ENCODE assay signal across 1 cellular context in the genomic region with DNA sequence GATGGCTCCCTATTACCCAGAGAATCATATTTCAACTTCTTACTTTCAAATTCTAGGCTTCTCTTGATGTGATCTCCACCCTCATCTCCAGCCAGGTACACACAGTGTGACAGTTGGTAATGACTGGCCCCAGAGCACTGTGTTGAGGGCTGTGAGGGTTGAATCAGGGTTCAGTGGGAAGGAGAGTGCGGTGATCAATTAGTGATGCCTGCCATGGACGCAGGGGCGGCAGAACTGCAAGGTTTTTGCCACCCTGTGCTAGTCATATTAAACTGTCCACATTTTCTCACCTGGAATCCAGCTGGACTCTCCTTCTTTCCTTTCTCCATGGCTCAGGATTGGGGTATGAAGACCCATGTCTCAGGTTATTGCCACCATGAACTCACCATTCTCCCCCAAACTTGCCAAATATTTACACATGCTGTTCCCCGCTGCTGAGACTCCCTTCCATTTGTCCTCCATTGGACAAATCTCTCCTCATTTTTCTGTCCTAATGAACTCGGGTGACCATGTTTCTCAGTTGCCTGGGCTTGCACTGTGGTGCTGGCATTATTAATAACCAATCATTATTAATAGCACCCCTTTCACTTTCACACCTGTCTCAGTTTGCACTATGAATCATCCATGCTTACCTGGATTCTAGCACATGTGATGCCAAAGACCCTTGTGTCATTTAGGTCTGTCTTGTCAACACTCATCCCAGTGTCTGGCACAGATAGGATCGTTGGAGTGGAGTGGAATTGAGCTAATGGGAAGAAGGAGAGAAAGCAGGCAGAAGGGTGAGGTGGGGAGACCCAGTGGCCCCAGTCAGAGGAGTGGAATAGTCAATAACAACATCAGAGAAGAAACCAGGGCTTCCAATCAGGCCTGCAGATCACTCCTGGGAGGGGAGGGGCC.
TF ChIP-seq lines count a peak whose summit lies in the region.

No MANE protein-coding gene starts in this region.

TF ChIP-seq in IMR-90, 13 proteins besides CTCF, POLR2A, EP300 and RAD21 (continued from another document):
- TF ChIP-seq FOS (IDR thresholded peaks at IDR 0.05; ENCODE audit: low read depth, low read length) (no peak), RCOR1 (IDR thresholded peaks at IDR 0.05; ENCODE audit: insufficient replicate concordance, low read length) (no peak), BHLHE40 (IDR thresholded peaks at IDR 0.05; ENCODE audit: low read depth, low read length) (no peak), NFE2L2 (IDR thresholded peaks at IDR 0.05; ENCODE audit: low read depth, low read length) (no peak)
- TF ChIP-seq, protein P1, sequence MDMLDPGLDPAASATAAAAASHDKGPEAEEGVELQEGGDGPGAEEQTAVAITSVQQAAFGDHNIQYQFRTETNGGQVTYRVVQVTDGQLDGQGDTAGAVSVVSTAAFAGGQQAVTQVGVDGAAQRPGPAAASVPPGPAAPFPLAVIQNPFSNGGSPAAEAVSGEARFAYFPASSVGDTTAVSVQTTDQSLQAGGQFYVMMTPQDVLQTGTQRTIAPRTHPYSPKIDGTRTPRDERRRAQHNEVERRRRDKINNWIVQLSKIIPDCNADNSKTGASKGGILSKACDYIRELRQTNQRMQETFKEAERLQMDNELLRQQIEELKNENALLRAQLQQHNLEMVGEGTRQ (IDR thresholded peaks at IDR 0.05; ENCODE audit: low read depth, low read length) = no peak
